8 cellular contexts compared by ENCODE assay signal in genomic region chr10:13346280-13346819, GRCh38. TPM values are rescaled to one million over a fixed set of nuclear protein-coding genes. Genes with fewer than 3 reads are reported as not detected.
DNase-seq lines count a peak whose midpoint lies in the region; ATAC-seq and TF ChIP-seq lines count a peak whose summit lies in the region.

No MANE protein-coding gene starts in this region.

- no peak overlapping the region for H2AFZ ChIP-seq in SK-N-SH (ENCODE audit: low read depth)

- DNase-seq in SK-N-SH (no peak), T-helper 17 cell (no peak), fibroblast of pulmonary artery (ENCODE audit: low read depth) (peak; percentile 61), prostate gland (ENCODE audit: low spot score) (no peak), NCI-H1417 treated with DMSO at 0.1 percent for 48 hours (lab: John Stamatoyannopoulos, UW) (no peak)

- no peaks in the 10 kb centered on the region for H3K9me2 ChIP-seq in SK-N-SH

- H3K36me3 ChIP-seq in SK-N-SH (replicated peaks in 1 of 2; ENCODE audit: control insufficient read depth in 1 of 2, insufficient read depth in 2 of 2, low read length in 1 of 2) (peaks cover 8 to 15% of the 10 kb centered on the region in 2 experiments), prostate gland (no peaks in the 10 kb centered on the region)

- 21% methylated on average over 17 of the region's 17 CpGs for WGBS in SK-N-SH (ENCODE audit: low lambda C conversion rate)
- WGBS in prostate gland, result 10% methylated on average over 17 of the region's 17 CpGs

- intact Hi-C loops in prostate gland (cut with DNase I), result loop anchor here (2.0 kb wide), 1 partner anchor 46 kb away; the partner anchor contains the start of gene PHYH

- no peaks in the 10 kb centered on the region for H3K9me3 ChIP-seq in SK-N-SH
- no peaks in the 10 kb centered on the region for H3K9me3 ChIP-seq in T-helper 17 cell (ENCODE audit: control insufficient read depth, low read length, poor library complexity, severe bottlenecking)
- no peaks in the 10 kb centered on the region for H3K9me3 ChIP-seq in prostate gland

- H3K27ac ChIP-seq in SK-N-SH (ENCODE audit: low read depth in 2 of 2, low read length in 1 of 2) (peak overlapping the region; percentile 74 to 99), prostate gland (peak overlapping the region; percentile 92 to 96)

- CTCF ChIA-PET in SK-N-SH (lab: Yijun Ruan, JAX), result no interaction called here

- peaks cover 0 to 17% of the 10 kb centered on the region in 2 experiments; a peak in 2 of 4 replicates for H3K4me1 ChIP-seq in SK-N-SH (ENCODE audit: control insufficient read depth in 1 of 2, insufficient read depth in 2 of 2, low read depth in 1 of 2, low read length in 1 of 2)
- H3K4me1 ChIP-seq in prostate gland (replicated peaks), result no peaks in the 10 kb centered on the region

- H3K4me1 Mint-ChIP-seq in T-helper 17 cell, result peaks cover 31% of the 10 kb centered on the region

- H3K27me3 ChIP-seq in SK-N-SH (ENCODE audit: insufficient read depth) (no peaks in the 10 kb centered on the region), prostate gland (replicated peaks; ENCODE audit: insufficient read depth) (no peaks in the 10 kb centered on the region)

- H4K20me1 ChIP-seq in SK-N-SH (ENCODE audit: insufficient read depth), result no peaks in the 10 kb centered on the region

- H3K27ac Mint-ChIP-seq in T-helper 17 cell, result peak overlapping the region; percentile 86

- no peak for TF ChIP-seq POLR2A in prostate gland (IDR thresholded peaks at IDR 0.05)

- H3K27me3 Mint-ChIP-seq in T-helper 17 cell, result no peaks in the 10 kb centered on the region

- peak overlapping the region; percentile 66 to 79 for H3K4me3 ChIP-seq in SK-N-SH (ENCODE audit: low read depth in 2 of 2, low read length in 1 of 2)
- peak overlapping the region; percentile 82 for H3K4me3 ChIP-seq in fibroblast of pulmonary artery (replicated peaks; ENCODE audit: low read depth, low read length)
- peak overlapping the region; percentile 80 to 83 for H3K4me3 ChIP-seq in prostate gland

- POLR2A ChIA-PET in SK-N-SH (lab: Yijun Ruan, JAX), result no interaction called here

- H3K79me2 ChIP-seq in SK-N-SH (ENCODE audit: insufficient read depth), result peaks cover 59% of the 10 kb centered on the region

- H3K4me2 ChIP-seq in SK-N-SH, result peak overlapping the region; percentile 75

- H3K9ac ChIP-seq in SK-N-SH, result peak overlapping the region; percentile 96

- no peak for TF ChIP-seq CTCF in SK-N-SH (IDR thresholded peaks at IDR 0.05)
- no peak for TF ChIP-seq CTCF in fibroblast of pulmonary artery (IDR thresholded peaks at IDR 0.05; ENCODE audit: low read length, missing control alignments)
- peak in 1 of 4 experiments; percentile 2 for TF ChIP-seq CTCF in prostate gland (IDR thresholded peaks at IDR 0.05)

- ATAC-seq in SK-N-SH treated with all-trans-retinoic acid at 6 μM for 48 hours, result no peak
- no peak for ATAC-seq in T-helper 17 cell
- no peak for ATAC-seq in GM21786 (IDR thresholded peaks at IDR 0.05; ENCODE audit: unreplicated experiment)
- ATAC-seq in GM18519 (IDR thresholded peaks at IDR 0.05; ENCODE audit: low FRiP score, unreplicated experiment), result no peak

- peak overlapping the region; percentile 85 for H3K4me3 Mint-ChIP-seq in T-helper 17 cell

- TF ChIP-seq RAD21 in SK-N-SH (IDR thresholded peaks at IDR 0.05; ENCODE audit: low read length), result no peak

- TF ChIP-seq EP300 in SK-N-SH (IDR thresholded peaks at IDR 0.05; ENCODE audit: borderline replicate concordance in 1 of 2, low read depth in 1 of 2, low read length in 1 of 2), result no peak

- H3F3A ChIP-seq in SK-N-SH (replicated peaks; ENCODE audit: insufficient read depth), result peaks cover 21% of the 10 kb centered on the region

- H3K36me3 Mint-ChIP-seq in T-helper 17 cell (ENCODE audit: low read depth), result no peaks in the 10 kb centered on the region

TF ChIP-seq in SK-N-SH, 30 proteins besides CTCF, POLR2A, EP300 and RAD21:
- TF ChIP-seq RCOR1 (IDR thresholded peaks at IDR 0.05; ENCODE audit: low read length) (no peak), EZH2phosphoT487 (IDR thresholded peaks at IDR 0.05; ENCODE audit: borderline replicate concordance, low read depth) (no peak), POLR2AphosphoS5 (IDR thresholded peaks at IDR 0.05; ENCODE audit: low read depth, low read length) (peak; percentile 30; the same call in 1 of the 2 replicates), USF2 (IDR thresholded peaks at IDR 0.05; ENCODE audit: borderline replicate concordance, low read depth, low read length) (no peak), PBX3 (IDR thresholded peaks at IDR 0.05) (no peak), MAX (IDR thresholded peaks at IDR 0.05; ENCODE audit: low read depth) (no peak), NFIC (IDR thresholded peaks at IDR 0.05; ENCODE audit: borderline replicate concordance) (0 out of 2 replicates have a peak, but pooled peaks have one; percentile 25), GABPA (IDR thresholded peaks at IDR 0.05; ENCODE audit: low read depth) (no peak), TCF12 (IDR thresholded peaks at IDR 0.05) (no peak), ELF1 (IDR thresholded peaks at IDR 0.05) (no peak), TEAD4 (IDR thresholded peaks at IDR 0.05; ENCODE audit: borderline replicate concordance, insufficient read depth) (no peak), FOXJ3 (CRISPR knock-in tag; IDR thresholded peaks at IDR 0.05) (no peak)

TF ChIP-seq in SK-N-SH treated with all-trans-retinoic acid at 6 μM for 48 hours, 23 proteins besides CTCF, POLR2A, EP300 and RAD21 (continues in another document):
- no peak for TF ChIP-seq OSR1 (CRISPR knock-in tag; IDR thresholded peaks at IDR 0.05)
- TF ChIP-seq TOX (CRISPR knock-in tag; IDR thresholded peaks at IDR 0.05; ENCODE audit: borderline replicate concordance), result no peak
- TF ChIP-seq ZFP30 (CRISPR knock-in tag; IDR thresholded peaks at IDR 0.05), result no peak
- no peak for TF ChIP-seq PATZ1 (CRISPR knock-in tag; IDR thresholded peaks at IDR 0.05; ENCODE audit: borderline replicate concordance)
- no peak for TF ChIP-seq ESRRG (CRISPR knock-in tag; IDR thresholded peaks at IDR 0.05)
- no peak for TF ChIP-seq ZNF565 (CRISPR knock-in tag; conservative IDR thresholded peaks at IDR 0.05; ENCODE audit: low read depth)
- TF ChIP-seq RARB (CRISPR knock-in tag; IDR thresholded peaks at IDR 0.05), result no peak
- no peak for TF ChIP-seq TSHZ2 (CRISPR knock-in tag; IDR thresholded peaks at IDR 0.05)
- no peak for TF ChIP-seq ISL1 (CRISPR knock-in tag; IDR thresholded peaks at IDR 0.05)
- no peak for TF ChIP-seq ZFP3 (CRISPR knock-in tag; IDR thresholded peaks at IDR 0.05)
- no peak for TF ChIP-seq ZNF8 (CRISPR knock-in tag; IDR thresholded peaks at IDR 0.05)

RNA-seq across cellular contexts. Expression of gene SEPHS1, which starts 1.7 kb away (rescaled TPM):
- 64.8 and 79.8 TPM in 2 replicates for polyA plus RNA-seq in SK-N-SH (2012; rRNA removed)
- polyA plus RNA-seq in SK-N-SH (2012; cell fraction: cytosol; rRNA removed), result 62.8 and 85.9 TPM in 2 replicates
- polyA plus RNA-seq in SK-N-SH (2012; cell fraction: nucleus; rRNA removed), result 37.6 and 59.0 TPM in 2 replicates
- 10 to 100 TPM; 18.9 to 20.2 TPM for total RNA-seq in T-helper 17 cell
- total RNA-seq in prostate gland, result 10 to 100 TPM; 41.1 to 60.9 TPM

RNA-seq across cellular contexts. Expression of gene PHYH, which starts 46.5 kb away (rescaled TPM):
- polyA plus RNA-seq in SK-N-SH (2012; rRNA removed), result 15.6 and 16.2 TPM in 2 replicates
- polyA plus RNA-seq in SK-N-SH (2012; cell fraction: cytosol; rRNA removed), result 21.5 and 22.0 TPM in 2 replicates
- polyA plus RNA-seq in SK-N-SH (2012; cell fraction: nucleus; rRNA removed), result 14.6 and 28.5 TPM in 2 replicates
- 10 to 100 TPM; 10.9 to 14.6 TPM for total RNA-seq in T-helper 17 cell
- 10 to 100 TPM; 18.2 to 27.4 TPM for total RNA-seq in prostate gland
